Comparison of ENCODE assay signal across 21 cellular contexts in the genomic region with DNA sequence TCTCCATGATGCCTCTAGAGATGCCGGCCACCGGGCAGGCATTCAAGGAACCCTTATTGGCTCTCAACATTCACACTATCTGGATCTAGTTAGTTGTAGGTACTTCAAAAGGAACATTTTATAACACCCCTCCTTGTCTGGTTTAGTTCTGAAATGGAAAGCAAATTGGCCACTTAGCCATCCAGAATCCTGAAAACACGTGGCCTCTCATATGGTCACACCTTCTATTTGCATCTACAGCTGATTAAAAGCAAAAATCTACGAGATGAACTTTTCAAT.
"Had no signal": no experiment of that assay in that cellular context is flagged by ENCODE, and none has a peak within 500 bp of the region (broad histone marks: within the 10 kb centered on the region; RNA-seq: fewer than 3 reads in every experiment).

No MANE protein-coding gene starts in this region.

- H3K36me3 ChIP-seq: heart left ventricle, suprapubic skin, transverse colon had no signal

- H3K9me3 ChIP-seq: body of pancreas, heart left ventricle, suprapubic skin, transverse colon had no signal

- H3K27ac Mint-ChIP-seq: activated CD4-positive, alpha-beta T cell treated with anti-CD3 and anti-CD28 coated beads for 36 hours; activated CD8-positive, alpha-beta memory T cell treated with anti-CD3 and anti-CD28 coated beads, Interleukin-2, amount 10 ng/mL, durations not matched to agents 7 days and 5 days; activated CD8-positive, alpha-beta T cell treated with anti-CD3 and anti-CD28 coated beads, Interleukin-2, amount 10 ng/mL, durations not matched to agents 7 days and 5 days; activated naive CD8-positive, alpha-beta T cell; activated T-helper 2 cell treated with anti-CD3 and anti-CD28 coated beads, Interferon-gamma antibody, Interleukin-2, Interleukin-4, amounts not matched to agents 10 μg/mL and 5 μg/mL and 100 μg/mL, durations not matched to agents 14 hours and 24 hours and 36 hours; effector memory CD8-positive, alpha-beta T cell; stimulated activated effector memory CD8-positive, alpha-beta T cell treated with anti-CD3 and anti-CD28 coated beads, Interleukin-12 subunit alpha, Interleukin-12 subunit beta, amount 100 ng/mL, for 72 hours; stimulated activated naive CD8-positive, alpha-beta T cell treated with anti-CD3 and anti-CD28 coated beads, Interleukin-15, Interleukin-2, amounts not matched to agents 100 ng/mL and 50 ng/mL, for 24 hours; T-cell had no signal

- H3K27ac ChIP-seq: body of pancreas, suprapubic skin had no signal

- H3K4me1 Mint-ChIP-seq: activated CD4-positive, alpha-beta T cell treated with anti-CD3 and anti-CD28 coated beads for 36 hours; activated CD8-positive, alpha-beta memory T cell treated with anti-CD3 and anti-CD28 coated beads, Interleukin-2, amount 10 ng/mL, durations not matched to agents 7 days and 5 days; T-cell had no signal

- H3K27me3 ChIP-seq: body of pancreas, heart left ventricle, suprapubic skin, transverse colon had no signal

- DNase-seq: activated CD4-positive, alpha-beta T cell treated with anti-CD3 and anti-CD28 coated beads for 36 hours; activated CD4-positive, CD25-positive, alpha-beta regulatory T cell; activated CD8-positive, alpha-beta memory T cell treated with anti-CD3 and anti-CD28 coated beads, Interleukin-2, amount 10 ng/mL, durations not matched to agents 7 days and 5 days; activated CD8-positive, alpha-beta T cell treated with anti-CD3 and anti-CD28 coated beads, Interleukin-2, amount 10 ng/mL, durations not matched to agents 7 days and 5 days; activated T-cell treated with anti-CD3 and anti-CD28 coated beads, Interleukin-2, amount 50 U/mL, for 48 hours; body of pancreas; effector memory CD8-positive, alpha-beta T cell; kidney glomerular epithelial cell; mammary epithelial cell; small intestine; stimulated activated CD4-positive, alpha-beta T cell treated with anti-CD3 and anti-CD28 coated beads, Interleukin-4, amount 100 ng/mL, for 24 hours; T-cell; transverse colon had no signal

- ATAC-seq: activated CD4-positive, alpha-beta T cell treated with anti-CD3 and anti-CD28 coated beads for 36 hours; activated CD8-positive, alpha-beta memory T cell treated with anti-CD3 and anti-CD28 coated beads, Interleukin-2, amount 10 ng/mL, durations not matched to agents 7 days and 5 days; activated CD8-positive, alpha-beta T cell treated with anti-CD3 and anti-CD28 coated beads, Interleukin-2, amount 10 ng/mL, durations not matched to agents 7 days and 5 days; effector memory CD8-positive, alpha-beta T cell; stimulated activated effector memory CD8-positive, alpha-beta T cell treated with anti-CD3 and anti-CD28 coated beads, Interleukin-12 subunit alpha, Interleukin-12 subunit beta, amount 100 ng/mL, for 72 hours; T-cell had no signal

- H3K36me3 Mint-ChIP-seq: activated CD8-positive, alpha-beta memory T cell treated with anti-CD3 and anti-CD28 coated beads, Interleukin-2, amount 10 ng/mL, durations not matched to agents 7 days and 5 days; activated naive CD8-positive, alpha-beta T cell; stimulated activated effector memory CD8-positive, alpha-beta T cell treated with anti-CD3 and anti-CD28 coated beads, Interleukin-12 subunit alpha, Interleukin-12 subunit beta, amount 100 ng/mL, for 72 hours; T-cell had no signal

- H3K4me3 Mint-ChIP-seq: activated CD4-positive, alpha-beta T cell treated with anti-CD3 and anti-CD28 coated beads for 36 hours; activated CD8-positive, alpha-beta memory T cell treated with anti-CD3 and anti-CD28 coated beads, Interleukin-2, amount 10 ng/mL, durations not matched to agents 7 days and 5 days; activated CD8-positive, alpha-beta T cell treated with anti-CD3 and anti-CD28 coated beads, Interleukin-2, amount 10 ng/mL, durations not matched to agents 7 days and 5 days; activated naive CD8-positive, alpha-beta T cell; effector memory CD8-positive, alpha-beta T cell; nephron; stimulated activated effector memory CD8-positive, alpha-beta T cell treated with anti-CD3 and anti-CD28 coated beads, Interleukin-12 subunit alpha, Interleukin-12 subunit beta, amount 100 ng/mL, for 72 hours; stimulated activated naive CD8-positive, alpha-beta T cell treated with anti-CD3 and anti-CD28 coated beads, Interleukin-15, Interleukin-2, amounts not matched to agents 100 ng/mL and 50 ng/mL, for 24 hours; T-cell had no signal

- H3K4me3 ChIP-seq: body of pancreas, coronary artery, heart left ventricle, suprapubic skin, transverse colon had no signal

- H3K9me3 Mint-ChIP-seq: activated T-helper 2 cell treated with anti-CD3 and anti-CD28 coated beads, Interferon-gamma antibody, Interleukin-2, Interleukin-4, amounts not matched to agents 10 μg/mL and 5 μg/mL and 100 μg/mL, durations not matched to agents 14 hours and 24 hours and 36 hours; effector memory CD8-positive, alpha-beta T cell; nephron; stimulated activated effector memory CD8-positive, alpha-beta T cell treated with anti-CD3 and anti-CD28 coated beads, Interleukin-12 subunit alpha, Interleukin-12 subunit beta, amount 100 ng/mL, for 72 hours; stimulated activated naive CD8-positive, alpha-beta T cell treated with anti-CD3 and anti-CD28 coated beads, Interleukin-15, Interleukin-2, amounts not matched to agents 100 ng/mL and 50 ng/mL, for 24 hours; T-cell had no signal
